Comparison of ENCODE assay signal across 33 cellular contexts in the genomic region with DNA sequence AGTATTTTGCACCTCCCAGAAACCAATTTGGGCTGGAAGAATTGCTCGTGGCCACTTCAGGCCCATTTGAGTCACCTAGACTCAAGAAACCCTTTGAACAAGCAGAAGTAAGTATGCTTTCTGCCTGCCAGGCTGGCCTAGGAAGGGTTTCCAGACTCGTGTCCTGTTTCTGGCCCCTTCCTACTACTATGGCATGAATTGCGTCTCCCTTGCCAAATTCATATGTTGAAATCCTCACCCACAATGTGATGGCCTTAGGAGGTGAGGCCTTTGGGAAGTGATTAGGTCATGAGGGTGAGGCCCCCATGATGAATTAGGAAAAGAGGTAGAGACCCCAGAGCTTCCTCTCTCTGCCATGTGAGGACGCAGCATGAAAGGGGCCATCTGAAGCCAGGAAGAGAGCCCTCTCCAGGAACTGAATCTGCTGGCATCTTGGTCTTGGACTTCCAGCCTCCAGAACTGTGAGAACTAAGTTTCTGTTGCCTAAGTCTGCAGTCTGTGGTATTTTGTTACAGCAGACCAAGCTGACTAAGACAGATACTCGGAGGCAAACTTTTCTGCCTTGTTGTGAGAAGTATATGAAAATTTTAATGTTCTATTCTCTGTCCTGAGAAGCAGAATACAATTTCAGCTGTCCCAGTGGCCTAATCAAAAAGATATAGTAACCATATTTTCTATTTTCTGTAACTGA. TPM values are rescaled to one million over a fixed set of nuclear protein-coding genes. Genes with fewer than 3 reads are reported as not detected.
"Had no signal": no experiment of that assay in that cellular context is flagged by ENCODE, and none has a peak within 500 bp of the region (broad histone marks: within the 10 kb centered on the region; RNA-seq: fewer than 3 reads in every experiment).

No MANE protein-coding gene starts in this region.

- H3K9me3 Mint-ChIP-seq: central memory CD8-positive, alpha-beta T cell had no signal

- H3K4me1 Mint-ChIP-seq: central memory CD8-positive, alpha-beta T cell; nephron had no signal

- H3K27ac Mint-ChIP-seq: nephron; stimulated activated naive B cell treated with anti-CD40 and anti-IgM and Interleukin-4, amounts not matched to agents 10 μg/mL and 1 μg/mL and 100 μg/mL, for 72 hours had no signal

- DNase-seq: activated CD4-positive, alpha-beta T cell treated with anti-CD3 and anti-CD28 coated beads for 48 hours; activated CD4-positive, alpha-beta T cell treated with anti-CD3 and anti-CD28 coated beads, Interleukin-2, amount 50 U/mL, for 48 hours; activated CD8-positive, alpha-beta memory T cell treated with anti-CD3 and anti-CD28 coated beads for 24 hours; activated gamma-delta T cell; activated naive CD4-positive, alpha-beta T cell treated with anti-CD3 and anti-CD28 coated beads, Interleukin-2, amount 50 U/mL, for 16 hours; activated T-cell treated with anti-CD3 and anti-CD28 coated beads, Interleukin-2, amount 50 U/mL, for 1 hour; amygdala; dermis blood vessel endothelial cell; effector CD4-positive, alpha-beta T cell; foreskin melanocyte; heart right ventricle; kidney glomerular epithelial cell; occipital lobe; psoas muscle; sigmoid colon; small intestine; stimulated activated CD4-positive, alpha-beta T cell treated with anti-CD3 and anti-CD28 coated beads, Interleukin-1b, Interleukin-23, amount 100 ng/mL, for 48 hours; stimulated activated CD4-positive, alpha-beta T cell treated with anti-CD3 and anti-CD28 coated beads, Interleukin-4, amount 100 ng/mL, for 4 hours; stimulated activated CD8-positive, alpha-beta memory T cell treated with anti-CD3 and anti-CD28 coated beads, Interleukin-4, amount 100 ng/mL, for 48 hours; stimulated activated naive B cell treated with anti-CD40 and anti-IgM and Interleukin-4, amounts not matched to agents 10 μg/mL and 1 μg/mL and 100 μg/mL, for 72 hours; stomach; thyroid gland had no signal

- ATAC-seq: activated CD4-positive, CD25-positive, alpha-beta regulatory T cell treated with anti-CD3 and anti-CD28 coated beads, Interleukin-2, amount 50 U/mL, for 24 hours; heart right ventricle; left lobe of liver; psoas muscle; stimulated activated naive B cell treated with anti-CD40 and anti-IgM and Interleukin-4, amounts not matched to agents 10 μg/mL and 1 μg/mL and 100 μg/mL, for 72 hours had no signal

- H3K27me3 Mint-ChIP-seq: central memory CD8-positive, alpha-beta T cell; stimulated activated naive B cell treated with anti-CD40 and anti-IgM and Interleukin-4, amounts not matched to agents 10 μg/mL and 1 μg/mL and 100 μg/mL, for 72 hours had no signal

- H3K4me3 Mint-ChIP-seq: central memory CD8-positive, alpha-beta T cell; nephron; stimulated activated naive B cell treated with anti-CD40 and anti-IgM and Interleukin-4, amounts not matched to agents 10 μg/mL and 1 μg/mL and 100 μg/mL, for 72 hours had no signal

RNA-seq across cellular contexts. Expression of a gene that starts 13.1 kb away (rescaled TPM):
- total RNA-seq: bronchial epithelial cell; dermis blood vessel endothelial cell; esophagus muscularis mucosa; glomerular endothelial cell; heart right ventricle; left lobe of liver; lung; mucosa of gallbladder; psoas muscle; sigmoid colon; stomach; T-helper 1 cell treated with Interleukin-12 subunit alpha and Interleukin-12 subunit beta and Interleukin-4 antibody, amounts not matched to agents 30 ng/mL and 1 ng/mL, for 36 hours; thyroid gland; urinary bladder had no signal
